Comparison of ENCODE assay signal across 21 cellular contexts in the genomic region with DNA sequence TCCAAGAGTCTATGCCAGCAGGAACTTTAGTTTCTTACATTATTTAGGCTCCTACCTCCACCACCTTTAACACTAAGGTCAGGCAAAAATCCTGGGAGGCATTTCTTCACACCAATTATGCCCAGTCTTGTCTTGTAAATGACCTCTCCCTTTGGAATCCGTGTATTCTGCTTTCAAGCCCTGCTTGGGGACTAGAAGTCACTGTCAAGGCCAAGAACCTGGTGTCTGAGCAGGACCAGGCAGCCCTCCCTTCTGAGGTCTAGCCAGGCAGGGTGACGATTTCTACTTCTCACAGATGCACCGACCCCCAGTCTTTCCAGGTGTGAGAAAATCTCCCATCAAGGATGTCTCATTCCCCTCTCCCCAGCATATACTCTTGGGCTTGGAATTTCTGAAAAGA.
"Had no signal": no experiment of that assay in that cellular context is flagged by ENCODE, and none has a peak within 500 bp of the region (broad histone marks: within the 10 kb centered on the region; RNA-seq: fewer than 3 reads in every experiment).

No MANE protein-coding gene starts in this region.

- H3K27me3 ChIP-seq: colonic mucosa, pancreas, right lobe of liver, testis, tibial nerve, upper lobe of right lung had no signal

- H3K4me3 Mint-ChIP-seq: natural killer cell treated with Interleukin-12 subunit alpha and Interleukin-12 subunit beta and Interleukin-15 and Interleukin-18, amount 100 ng/mL, for 72 hours; stimulated activated effector memory CD8-positive, alpha-beta T cell treated with anti-CD3 and anti-CD28 coated beads, Interleukin-12 subunit alpha, Interleukin-12 subunit beta, amount 100 ng/mL, for 72 hours; stimulated activated naive CD8-positive, alpha-beta T cell treated with anti-CD3 and anti-CD28 coated beads, Interleukin-15, amount 100 ng/mL, for 72 hours had no signal

- H3K27ac Mint-ChIP-seq: natural killer cell treated with Interleukin-12 subunit alpha and Interleukin-12 subunit beta and Interleukin-15 and Interleukin-18, amount 100 ng/mL, for 72 hours; stimulated activated effector memory CD8-positive, alpha-beta T cell treated with anti-CD3 and anti-CD28 coated beads, Interleukin-12 subunit alpha, Interleukin-12 subunit beta, amount 100 ng/mL, for 72 hours; stimulated activated naive CD8-positive, alpha-beta T cell treated with anti-CD3 and anti-CD28 coated beads, Interleukin-15, amount 100 ng/mL, for 72 hours had no signal

- H3K27me3 Mint-ChIP-seq: natural killer cell treated with Interleukin-12 subunit alpha and Interleukin-12 subunit beta and Interleukin-15 and Interleukin-18, amount 100 ng/mL, for 72 hours; stimulated activated naive CD8-positive, alpha-beta T cell treated with anti-CD3 and anti-CD28 coated beads, Interleukin-15, amount 100 ng/mL, for 72 hours had no signal

- H3K9me3 ChIP-seq: colonic mucosa, left ventricle myocardium inferior, lower lobe of right lung, pancreas, prostate gland, right lobe of liver, testis, tibial nerve, upper lobe of right lung had no signal

- H3K4me1 ChIP-seq: colonic mucosa, foreskin keratinocyte, lower lobe of right lung, pancreas, prostate gland, right lobe of liver, testis had no signal

- H3K36me3 ChIP-seq: colonic mucosa, left ventricle myocardium inferior, lower lobe of right lung, pancreas, prostate gland, right lobe of liver, tibial nerve, upper lobe of right lung had no signal

- H3K4me3 ChIP-seq: colonic mucosa, left ventricle myocardium inferior, lower lobe of right lung, pancreas, prostate gland, right lobe of liver, testis, tibial nerve, upper lobe of right lung had no signal

- ATAC-seq: foreskin keratinocyte; lower lobe of right lung; natural killer cell treated with Interleukin-12 subunit alpha and Interleukin-12 subunit beta and Interleukin-15 and Interleukin-18, amount 100 ng/mL, for 72 hours; pancreas; right lobe of liver; stimulated activated effector memory CD8-positive, alpha-beta T cell treated with anti-CD3 and anti-CD28 coated beads, Interleukin-12 subunit alpha, Interleukin-12 subunit beta, amount 100 ng/mL, for 72 hours; stimulated activated naive CD8-positive, alpha-beta T cell treated with anti-CD3 and anti-CD28 coated beads, Interleukin-15, amount 100 ng/mL, for 72 hours; upper lobe of right lung had no signal

- H3K27ac ChIP-seq: colonic mucosa, foreskin keratinocyte, left ventricle myocardium inferior, lower lobe of right lung, pancreas, prostate gland, right lobe of liver, testis, tibial nerve, upper lobe of right lung had no signal

- DNase-seq: colonic mucosa; dermis blood vessel endothelial cell; erythroblast; foreskin keratinocyte; kidney; left cardiac atrium; left ventricle myocardium inferior; lower lobe of right lung; occipital lobe; pancreas; retina; right lobe of liver; stimulated activated CD4-positive, alpha-beta T cell treated with anti-CD3 and anti-CD28 coated beads, Interleukin-4, amount 100 ng/mL, for 1 hour; stimulated activated CD8-positive, alpha-beta memory T cell treated with anti-CD3 and anti-CD28 coated beads, Interleukin-4, amount 100 ng/mL, for 48 hours; stimulated activated naive CD8-positive, alpha-beta T cell treated with anti-CD3 and anti-CD28 coated beads, Interleukin-15, amount 100 ng/mL, for 72 hours; testis; upper lobe of right lung had no signal

- H3K36me3 Mint-ChIP-seq: natural killer cell treated with Interleukin-12 subunit alpha and Interleukin-12 subunit beta and Interleukin-15 and Interleukin-18, amount 100 ng/mL, for 72 hours; stimulated activated effector memory CD8-positive, alpha-beta T cell treated with anti-CD3 and anti-CD28 coated beads, Interleukin-12 subunit alpha, Interleukin-12 subunit beta, amount 100 ng/mL, for 72 hours had no signal

- H3K9me3 Mint-ChIP-seq: natural killer cell treated with Interleukin-12 subunit alpha and Interleukin-12 subunit beta and Interleukin-15 and Interleukin-18, amount 100 ng/mL, for 72 hours; stimulated activated effector memory CD8-positive, alpha-beta T cell treated with anti-CD3 and anti-CD28 coated beads, Interleukin-12 subunit alpha, Interleukin-12 subunit beta, amount 100 ng/mL, for 72 hours; stimulated activated naive CD8-positive, alpha-beta T cell treated with anti-CD3 and anti-CD28 coated beads, Interleukin-15, amount 100 ng/mL, for 72 hours had no signal
